8 cellular contexts compared by ENCODE assay signal in the genomic region with DNA sequence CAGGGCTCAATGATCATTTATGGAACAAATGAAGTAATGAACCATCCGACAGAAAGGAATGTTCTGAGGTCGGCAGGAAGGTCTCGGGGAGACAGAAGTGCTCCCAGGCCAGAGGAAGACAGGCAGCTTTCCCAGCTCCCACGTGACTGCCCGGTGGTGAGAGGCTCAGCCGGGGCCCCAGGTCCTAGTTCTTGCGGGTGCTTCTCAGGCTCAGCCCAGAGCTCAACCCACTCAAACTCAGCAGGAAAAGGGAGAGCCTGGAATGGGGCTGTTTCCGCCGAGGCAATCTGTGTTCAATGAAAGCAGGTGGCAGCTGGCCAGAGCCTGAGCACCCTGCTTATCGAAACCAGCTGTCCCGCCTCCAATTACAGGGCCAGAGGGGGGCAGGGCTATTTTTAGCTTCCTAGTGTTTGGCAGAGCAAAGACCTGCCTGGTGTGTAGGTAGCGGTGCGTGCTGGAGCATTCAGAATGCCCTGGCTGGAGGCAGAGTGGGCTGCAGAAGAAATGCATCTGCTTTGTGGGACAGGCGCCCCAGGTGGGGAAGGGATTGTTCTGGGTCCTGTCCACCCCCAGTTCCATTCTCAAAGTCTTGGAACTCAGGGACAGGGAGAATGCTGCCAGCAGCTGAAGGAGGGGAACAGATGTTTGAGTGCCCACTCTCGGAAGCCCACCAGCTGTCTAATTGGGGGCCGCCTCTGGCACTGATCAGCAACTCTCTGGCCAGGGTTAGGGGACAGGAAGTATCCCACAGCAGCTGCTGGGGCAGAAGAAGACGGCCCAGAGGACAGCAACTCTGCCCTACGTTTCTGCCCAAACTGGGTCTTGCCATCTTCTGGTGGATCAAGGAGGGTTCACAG.
DNase-seq lines count a peak whose midpoint lies in the region; TF ChIP-seq lines count a peak whose summit lies in the region.

No MANE protein-coding gene starts in this region.

- DNase-seq in COLO829 (ENCODE audit: low spot score) (peak; percentile 44), NCI-H187 treated with DMSO at 0.1 percent for 48 hours (lab: John Stamatoyannopoulos, UW) (peak; percentile 70), amygdala (lab: John Stamatoyannopoulos, UW) (peak in 46 of 56 donors; percentile 18 to 88 (median 54)), right atrium auricular region (ENCODE audit: low spot score) (peak; percentile 79), retinal pigment epithelial cell (ENCODE audit: low read depth) (peak; percentile 73), GF-D8 (lab: John Stamatoyannopoulos, UW) (no peak), mesenteric fat pad (ENCODE audit: low spot score) (no peak), SIG-M5 (lab: John Stamatoyannopoulos, UW) (no peak)

- H3K4me3 ChIP-seq in right atrium auricular region (peak overlapping the region in 1 of 2 donors; percentile 26), retinal pigment epithelial cell (ENCODE audit: low read length) (no peak overlapping the region)

- peak overlapping the region; percentile 54 to 59 for H3K27ac ChIP-seq in right atrium auricular region

- H3K36me3 ChIP-seq in right atrium auricular region = peaks cover 5% of the 10 kb centered on the region

- peaks cover 0 to 59% of the 10 kb centered on the region in 2 donors for H3K4me1 ChIP-seq in right atrium auricular region

- TF ChIP-seq CTCF in right atrium auricular region (IDR thresholded peaks at IDR 0.05) = no peak
- TF ChIP-seq CTCF in retinal pigment epithelial cell (conservative IDR thresholded peaks at IDR 0.05; ENCODE audit: low read depth, low read length) = no peak

- H3K27me3 ChIP-seq in right atrium auricular region = no peaks in the 10 kb centered on the region

- H3K9me3 ChIP-seq in right atrium auricular region = no peaks in the 10 kb centered on the region

Comparison
In these comparisons a context has a peak if more than half of its experiments do, and no peak if none do; other contexts are left out.
1. DNase-seq: peak in COLO829 (single experiment), NCI-H187 treated with DMSO at 0.1 percent for 48 hours (single experiment), amygdala (46 of 56), right atrium auricular region (single experiment) and retinal pigment epithelial cell (single experiment); none in GF-D8 (single experiment), mesenteric fat pad (single experiment) and SIG-M5 (single experiment).